ENCODE assay signal across 8 cellular contexts in the genomic region with DNA sequence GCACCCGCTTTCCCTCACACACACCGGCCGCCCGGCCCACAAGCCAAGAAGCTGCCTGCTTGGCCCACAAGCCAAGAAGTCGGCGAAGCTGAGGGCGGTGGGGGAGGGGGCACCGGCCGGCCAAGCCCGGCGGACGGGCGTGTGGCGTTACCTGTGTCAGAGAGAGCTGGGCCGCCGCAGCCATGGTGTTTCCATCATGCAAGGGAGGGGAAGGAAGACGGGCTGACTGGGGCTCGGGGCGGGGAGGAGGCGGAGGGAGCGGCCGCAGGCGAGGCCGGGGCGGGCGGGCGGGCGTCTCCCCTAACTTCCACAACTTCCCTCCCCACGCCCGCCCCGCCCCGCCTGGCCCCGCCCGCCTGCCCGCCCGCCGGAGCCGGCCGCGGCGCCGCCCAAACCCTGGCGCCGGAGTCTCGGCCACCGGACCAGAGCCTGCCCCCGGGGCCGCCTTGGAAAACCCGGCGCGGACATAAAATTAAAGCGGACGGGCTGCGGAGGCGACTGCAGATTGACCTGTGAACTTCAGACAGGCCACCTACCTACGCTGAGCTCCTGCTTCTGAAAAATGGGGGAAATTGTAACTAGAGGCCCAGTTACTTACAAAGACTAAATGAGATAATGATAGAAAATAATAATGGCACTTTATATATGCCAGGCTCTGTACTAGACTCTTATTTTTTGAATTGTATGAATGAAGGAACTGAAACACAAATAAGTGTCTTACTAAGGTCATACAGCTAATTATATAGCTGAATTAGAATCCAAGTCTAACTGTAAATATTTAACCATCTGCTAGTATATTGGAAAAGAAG. TPM values are rescaled to one million over a fixed set of nuclear protein-coding genes. Genes with fewer than 3 reads are reported as not detected.
A peak's percentile ranks its signal among the peaks of the same experiment; 100 is the strongest.
DNase-seq lines count a peak whose midpoint lies in the region; ATAC-seq and TF ChIP-seq lines count a peak whose summit lies in the region.

A gene (minus strand): TSS at position 219 of the 809 bp plus-strand sequence. CDS start 35 bp downstream, at position 184.

- H3K4me1 Mint-ChIP-seq in stimulated activated naive CD8-positive, alpha-beta T cell treated with anti-CD3 and anti-CD28 coated beads, Interleukin-15, amount 100 ng/mL, for 72 hours: peaks cover 53% of the 10 kb centered on the region

- H3K9me3 Mint-ChIP-seq in stimulated activated naive CD8-positive, alpha-beta T cell treated with anti-CD3 and anti-CD28 coated beads, Interleukin-15, amount 100 ng/mL, for 72 hours: no peaks in the 10 kb centered on the region

- no peaks in the 10 kb centered on the region for H3K9me2 ChIP-seq in Karpas-422 (replicated peaks; ENCODE audit: insufficient read depth, low read length)
- no peaks in the 10 kb centered on the region for H3K9me2 ChIP-seq in neural cell (ENCODE audit: insufficient read depth, low read length)

- TF ChIP-seq CTCF in fibroblast of villous mesenchyme (IDR thresholded peaks at IDR 0.05; ENCODE audit: insufficient read depth, low read depth, low read length) (no peak), neural cell (IDR thresholded peaks at IDR 0.05; ENCODE audit: poor library complexity, severe bottlenecking) (no peak)

- DNase-seq in DMS79 treated with DMSO at 0.1 percent for 48 hours (lab: John Stamatoyannopoulos, UW) (peak; percentile 71), Karpas-422 (peak; percentile 94), SJSA1 (ENCODE audit: low read depth in 1 of 2, low spot score in 2 of 2) (peak; percentile 70 to 90), fibroblast of villous mesenchyme (ENCODE audit: low read depth) (peak; percentile 82)
- peak; percentile 79 for DNase-seq in activated gamma-delta T cell treated with anti-CD3 and anti-CD28 coated beads, Interleukin-2, amount 50 U/mL, for 16 hours (ENCODE audit: low read depth)
- peak; percentile 86 to 89 for DNase-seq in stimulated activated naive CD8-positive, alpha-beta T cell treated with anti-CD3 and anti-CD28 coated beads, Interleukin-15, amount 100 ng/mL, for 72 hours

- H3K79me2 ChIP-seq in Karpas-422 (ENCODE audit: low read length) (peaks cover 58% of the 10 kb centered on the region), neural cell (replicated peaks; ENCODE audit: insufficient read depth, low read length) (peaks cover 7% of the 10 kb centered on the region)

- H3K27me3 ChIP-seq in Karpas-422 (ENCODE audit: low read length) (no peaks in the 10 kb centered on the region), SJSA1 (replicated peaks) (no peaks in the 10 kb centered on the region), neural cell (ENCODE audit: insufficient read depth, low read depth, low read length) (peaks cover 7% of the 10 kb centered on the region)

- TF ChIP-seq EP300 in neural cell (conservative IDR thresholded peaks at IDR 0.05; ENCODE audit: poor library complexity, severe bottlenecking): no peak

- no peaks in the 10 kb centered on the region for H3F3A ChIP-seq in neural cell (ENCODE audit: insufficient read depth, low read length, poor library complexity, severe bottlenecking)

- H3K27ac Mint-ChIP-seq in stimulated activated naive CD8-positive, alpha-beta T cell treated with anti-CD3 and anti-CD28 coated beads, Interleukin-15, amount 100 ng/mL, for 72 hours: peak within 1 kb of the TSS; percentile 95 to 97

- no peaks in the 10 kb centered on the region for H3K9me3 ChIP-seq in Karpas-422 (ENCODE audit: low read length)
- H3K9me3 ChIP-seq in SJSA1 (replicated peaks): no peaks in the 10 kb centered on the region
- H3K9me3 ChIP-seq in neural cell (ENCODE audit: low read length): no peaks in the 10 kb centered on the region

- no peak for TF ChIP-seq RAD21 in neural cell (conservative IDR thresholded peaks at IDR 0.05)

- H3K27me3 Mint-ChIP-seq in stimulated activated naive CD8-positive, alpha-beta T cell treated with anti-CD3 and anti-CD28 coated beads, Interleukin-15, amount 100 ng/mL, for 72 hours: no peaks in the 10 kb centered on the region

- H3K36me3 ChIP-seq in Karpas-422 (ENCODE audit: insufficient read depth, low read length): peaks cover 3% of the 10 kb centered on the region; the same call in 1 of the 2 replicates
- peaks cover 9% of the 10 kb centered on the region; the same call in 1 of the 2 replicates for H3K36me3 ChIP-seq in SJSA1
- no peaks in the 10 kb centered on the region for H3K36me3 ChIP-seq in neural cell (ENCODE audit: insufficient read depth, low read length)

- H2AFZ ChIP-seq in Karpas-422 (ENCODE audit: low read length): no peak within 1 kb of the TSS
- no peak within 1 kb of the TSS for H2AFZ ChIP-seq in neural cell (ENCODE audit: low read depth, low read length)

- H3K4me3 ChIP-seq in Karpas-422 (ENCODE audit: low read length) (peak within 1 kb of the TSS; percentile 75), SJSA1 (peak within 1 kb of the TSS; percentile 96), fibroblast of villous mesenchyme (ENCODE audit: low read depth, low read length) (peak within 1 kb of the TSS; percentile 80), neural cell (ENCODE audit: low read length) (peak within 1 kb of the TSS; percentile 71)

- H3K4me1 ChIP-seq in Karpas-422 (ENCODE audit: low read length): peaks cover 43% of the 10 kb centered on the region
- peaks cover 41% of the 10 kb centered on the region for H3K4me1 ChIP-seq in SJSA1 (replicated peaks)

- H3K27ac ChIP-seq in Karpas-422 (ENCODE audit: low read length): peak within 1 kb of the TSS; percentile 94
- peak within 1 kb of the TSS; percentile 64 for H3K27ac ChIP-seq in SJSA1
- H3K27ac ChIP-seq in neural cell (ENCODE audit: low read length): no peak within 1 kb of the TSS

- peak within 1 kb of the TSS; percentile 95 to 96 for H3K4me3 Mint-ChIP-seq in stimulated activated naive CD8-positive, alpha-beta T cell treated with anti-CD3 and anti-CD28 coated beads, Interleukin-15, amount 100 ng/mL, for 72 hours

- no peaks in the 10 kb centered on the region; the same call in 1 of the 2 replicates for H4K20me1 ChIP-seq in Karpas-422 (ENCODE audit: insufficient read depth, low read depth, low read length)
- H4K20me1 ChIP-seq in neural cell (ENCODE audit: insufficient read depth): no peaks in the 10 kb centered on the region

- peak; percentile 48 for ATAC-seq in GM21723 (IDR thresholded peaks at IDR 0.05; ENCODE audit: unreplicated experiment)
- peak; percentile 90 for ATAC-seq in stimulated activated naive CD8-positive, alpha-beta T cell treated with anti-CD3 and anti-CD28 coated beads, Interleukin-15, amount 100 ng/mL, for 72 hours

- H3K9ac ChIP-seq in Karpas-422 (ENCODE audit: low read length) (peak within 1 kb of the TSS; percentile 84), neural cell (ENCODE audit: low read length) (peak within 1 kb of the TSS; percentile 43)

- peak within 1 kb of the TSS; percentile 95 for H3K4me2 ChIP-seq in Karpas-422 (ENCODE audit: low read depth, low read length, poor library complexity, severe bottlenecking)
- H3K4me2 ChIP-seq in neural cell (ENCODE audit: low read length): no peak within 1 kb of the TSS

TF ChIP-seq in neural cell, 6 proteins besides CTCF, POLR2A, EP300 and RAD21:
- TF ChIP-seq SMC3 (conservative IDR thresholded peaks at IDR 0.05; ENCODE audit: poor library complexity): no peak
- TF ChIP-seq MXI1 (conservative IDR thresholded peaks at IDR 0.05; ENCODE audit: poor library complexity, severe bottlenecking): no peak
- no peak for TF ChIP-seq POLR2AphosphoS5 (IDR thresholded peaks at IDR 0.05)
- TF ChIP-seq, protein P1, sequence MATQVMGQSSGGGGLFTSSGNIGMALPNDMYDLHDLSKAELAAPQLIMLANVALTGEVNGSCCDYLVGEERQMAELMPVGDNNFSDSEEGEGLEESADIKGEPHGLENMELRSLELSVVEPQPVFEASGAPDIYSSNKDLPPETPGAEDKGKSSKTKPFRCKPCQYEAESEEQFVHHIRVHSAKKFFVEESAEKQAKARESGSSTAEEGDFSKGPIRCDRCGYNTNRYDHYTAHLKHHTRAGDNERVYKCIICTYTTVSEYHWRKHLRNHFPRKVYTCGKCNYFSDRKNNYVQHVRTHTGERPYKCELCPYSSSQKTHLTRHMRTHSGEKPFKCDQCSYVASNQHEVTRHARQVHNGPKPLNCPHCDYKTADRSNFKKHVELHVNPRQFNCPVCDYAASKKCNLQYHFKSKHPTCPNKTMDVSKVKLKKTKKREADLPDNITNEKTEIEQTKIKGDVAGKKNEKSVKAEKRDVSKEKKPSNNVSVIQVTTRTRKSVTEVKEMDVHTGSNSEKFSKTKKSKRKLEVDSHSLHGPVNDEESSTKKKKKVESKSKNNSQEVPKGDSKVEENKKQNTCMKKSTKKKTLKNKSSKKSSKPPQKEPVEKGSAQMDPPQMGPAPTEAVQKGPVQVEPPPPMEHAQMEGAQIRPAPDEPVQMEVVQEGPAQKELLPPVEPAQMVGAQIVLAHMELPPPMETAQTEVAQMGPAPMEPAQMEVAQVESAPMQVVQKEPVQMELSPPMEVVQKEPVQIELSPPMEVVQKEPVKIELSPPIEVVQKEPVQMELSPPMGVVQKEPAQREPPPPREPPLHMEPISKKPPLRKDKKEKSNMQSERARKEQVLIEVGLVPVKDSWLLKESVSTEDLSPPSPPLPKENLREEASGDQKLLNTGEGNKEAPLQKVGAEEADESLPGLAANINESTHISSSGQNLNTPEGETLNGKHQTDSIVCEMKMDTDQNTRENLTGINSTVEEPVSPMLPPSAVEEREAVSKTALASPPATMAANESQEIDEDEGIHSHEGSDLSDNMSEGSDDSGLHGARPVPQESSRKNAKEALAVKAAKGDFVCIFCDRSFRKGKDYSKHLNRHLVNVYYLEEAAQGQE (IDR thresholded peaks at IDR 0.05; ENCODE audit: borderline replicate concordance): no peak
- TF ChIP-seq EZH2 (IDR thresholded peaks at IDR 0.05; ENCODE audit: borderline replicate concordance, insufficient read depth, low read length, poor library complexity, severe bottlenecking): no peak

RNA-seq across cellular contexts. Expression of the gene that starts here (rescaled TPM):
- 70.3 and 116 TPM in 2 replicates for total RNA-seq in Karpas-422 (2014; rRNA removed; shearing (Covaris generic); ENCODE audit: low replicate concordance)
- 30.4 and 31.7 TPM in 2 replicates for total RNA-seq in SJSA1 (2014; rRNA removed; shearing (Covaris generic))
- total RNA-seq in fibroblast of villous mesenchyme: 47.4 and 58.7 TPM in 2 replicates
- polyA plus RNA-seq in neural cell: 91.9 and 101 TPM in 2 replicates
- 207 and 219 TPM in 2 replicates for polyA minus RNA-seq in neural cell
